In the genomic region with DNA sequence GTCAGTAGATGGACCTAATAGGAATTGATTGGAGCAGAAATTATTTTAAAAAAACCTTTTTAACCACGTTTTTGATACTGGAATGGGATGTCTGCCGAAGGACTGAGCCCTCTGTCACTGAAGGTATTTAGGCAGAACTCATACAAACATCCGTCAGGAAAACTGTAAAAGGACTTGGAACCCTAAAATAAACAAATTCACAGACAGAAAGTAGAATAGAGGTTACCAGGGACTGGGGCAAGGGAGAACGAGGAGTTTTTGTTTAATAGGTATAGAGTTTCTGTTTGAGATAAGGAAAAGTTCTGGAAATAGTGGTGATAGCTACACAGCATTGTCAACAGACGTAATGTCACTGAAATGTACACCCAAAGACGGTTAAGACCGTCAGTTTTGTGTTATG, we compare ENCODE assay signal across 24 cellular contexts.
DNase-seq lines count a peak whose midpoint lies in the region; ATAC-seq, FAIRE-seq and TF ChIP-seq lines count a peak whose summit lies in the region.
"Had no signal": no experiment of that assay in that cellular context is flagged by ENCODE, and none has a peak within 500 bp of the region (broad histone marks: within the 10 kb centered on the region; RNA-seq: fewer than 3 reads in every experiment).

No MANE protein-coding gene starts in this region.

- H3K27me3 Mint-ChIP-seq in neural progenitor cell (ENCODE audit: insufficient read depth, low read depth) = no peaks in the 10 kb centered on the region
- H3K27me3 Mint-ChIP-seq: CD4-positive, alpha-beta memory T cell had no signal

- H3K36me3 Mint-ChIP-seq in neural progenitor cell = no peaks in the 10 kb centered on the region
- H3K36me3 Mint-ChIP-seq: CD14-positive monocyte; CD4-positive, alpha-beta memory T cell; CD4-positive, CD25-positive, alpha-beta regulatory T cell; CD8-positive, alpha-beta memory T cell had no signal

- TF ChIP-seq POLR2A in HepG2 (IDR thresholded peaks at IDR 0.05; ENCODE audit: insufficient read depth in 1 of 2, low read depth in 2 of 2, low read length in 2 of 2) (no peak), right lobe of liver (IDR thresholded peaks at IDR 0.05) (no peak)

- H3K79me2 ChIP-seq in HepG2 (ENCODE audit: insufficient read depth, low read length) = no peaks in the 10 kb centered on the region
- no peaks in the 10 kb centered on the region for H3K79me2 ChIP-seq in neural progenitor cell (ENCODE audit: low read depth)

- ATAC-seq in left colon = peak; percentile 66
- ATAC-seq in HepG2 = peak; percentile 93
- peak; percentile 29 to 62 (median 45) for ATAC-seq in right lobe of liver
- ATAC-seq in GM21515 (IDR thresholded peaks at IDR 0.05; ENCODE audit: unreplicated experiment) = no peak

- CTCF ChIA-PET in HepG2 (lab: Yijun Ruan, JAX; ENCODE audit: low intra/inter-chr PET ratio, low total read pairs) = no interaction called here

- H3F3A ChIP-seq in neural progenitor cell (ENCODE audit: low read depth) = peaks cover 14% of the 10 kb centered on the region

- intact Hi-C loops in left colon (cut with DNase I, micrococcal nuclease) (no loop called here), HepG2 (cut with micrococcal nuclease; ENCODE audit: unreplicated experiment) (no loop called here), right lobe of liver (cut with DNase I) (no loop called here), colonic mucosa (cut with DNase I) (no loop called here)

- H3K27ac Mint-ChIP-seq in neural progenitor cell = no peak overlapping the region
- H3K27ac Mint-ChIP-seq: CD14-positive monocyte; CD4-positive, alpha-beta memory T cell; CD4-positive, CD25-positive, alpha-beta regulatory T cell; CD8-positive, alpha-beta memory T cell had no signal

- peak overlapping the region; percentile 53 for H3K4me2 ChIP-seq in HepG2 (ENCODE audit: low read depth, low read length)
- H3K4me2 ChIP-seq in neural progenitor cell = peak overlapping the region; percentile 16
- H3K4me2 ChIP-seq: BLaER1 had no signal

- H3K4me1 ChIP-seq in HepG2 (ENCODE audit: insufficient read depth, low read length) = peaks cover 57% of the 10 kb centered on the region
- H3K4me1 ChIP-seq in right lobe of liver = no peaks in the 10 kb centered on the region
- peaks cover 13% of the 10 kb centered on the region for H3K4me1 ChIP-seq in neural progenitor cell
- no peaks in the 10 kb centered on the region for H3K4me1 ChIP-seq in colonic mucosa
- H3K4me1 ChIP-seq: BE2C, BLaER1 had no signal

- FAIRE-seq in HepG2 (lab: Jason Lieb, UNC) = peak; percentile 71
- FAIRE-seq: A204.1, G401.6, GM12891, GM19239 had no signal

- H3K9me3 ChIP-seq in HepG2 (ENCODE audit: low read length) (no peaks in the 10 kb centered on the region), right lobe of liver (no peaks in the 10 kb centered on the region), neural progenitor cell (ENCODE audit: low read depth) (no peaks in the 10 kb centered on the region), colonic mucosa (no peaks in the 10 kb centered on the region)
- H3K9me3 ChIP-seq: BE2C, BLaER1 had no signal

- no TSS peak for BruUV-seq in HepG2 (replicated peaks; lab: Mats Ljungman, UMichigan)

- no peak for DNase-seq in left colon
- DNase-seq in HepG2 (ENCODE audit: low spot score) = peak; percentile 73
- DNase-seq in right lobe of liver = no peak
- no peak for DNase-seq in neural progenitor cell (ENCODE audit: low spot score)
- DNase-seq in NCI-H187 (lab: John Stamatoyannopoulos, UW) = no peak
- no peak for DNase-seq in colonic mucosa
- DNase-seq in DMS 273 treated with DMSO at 0.1 percent for 48 hours (lab: John Stamatoyannopoulos, UW) = no peak
- DNase-seq: 8988T; ACHN; BE2C; C1 segment of cervical spinal cord; CD4-positive, alpha-beta memory T cell; CD4-positive, CD25-positive, alpha-beta regulatory T cell; CD8-positive, alpha-beta memory T cell; COR-L47; DMS79 treated with DMSO at 0.1 percent for 48 hours; GF-D8 had no signal

- peak overlapping the region in 1 of 3 experiments; percentile 3; a peak in 2 of 6 replicates for H3K4me3 ChIP-seq in HepG2 (replicated peaks in 1 of 3; ENCODE audit: insufficient read depth in 1 of 3, low read depth in 2 of 3, low read length in 3 of 3)
- no peak overlapping the region for H3K4me3 ChIP-seq in right lobe of liver
- H3K4me3 ChIP-seq in neural progenitor cell = no peak overlapping the region
- no peak overlapping the region for H3K4me3 ChIP-seq in colonic mucosa
- H3K4me3 ChIP-seq: BLaER1 had no signal

- TF ChIP-seq CTCF in HepG2 (CRISPR knock-in tag; IDR thresholded peaks at IDR 0.05) (no peak), right lobe of liver (IDR thresholded peaks at IDR 0.05) (no peak), neural progenitor cell (IDR thresholded peaks at IDR 0.05) (no peak), colonic mucosa (IDR thresholded peaks at IDR 0.05) (no peak)

- H4K20me1 ChIP-seq in HepG2 (ENCODE audit: insufficient read depth, low read length) (no peaks in the 10 kb centered on the region), neural progenitor cell (ENCODE audit: low read depth) (no peaks in the 10 kb centered on the region)
- H4K20me1 ChIP-seq: BLaER1 had no signal

- no peaks in the 10 kb centered on the region for H3K9me3 Mint-ChIP-seq in neural progenitor cell
- H3K9me3 Mint-ChIP-seq: CD4-positive, alpha-beta memory T cell; CD4-positive, CD25-positive, alpha-beta regulatory T cell; CD8-positive, alpha-beta memory T cell had no signal

- in situ Hi-C loops in HepG2 (cut with HindIII; ENCODE audit: extremely low pct_ligation_motif_present, low pct_unique_long_range_greater_than_20kb) = no loop called here

- H3K4me3 Mint-ChIP-seq in neural progenitor cell = no peak overlapping the region
- H3K4me3 Mint-ChIP-seq: CD14-positive monocyte; CD4-positive, alpha-beta memory T cell; CD4-positive, CD25-positive, alpha-beta regulatory T cell; CD8-positive, alpha-beta memory T cell had no signal

- TF ChIP-seq RAD21 in HepG2 (CRISPR knock-in tag; IDR thresholded peaks at IDR 0.05) = no peak

- H3K36me3 ChIP-seq in HepG2 (replicated peaks in 1 of 2; ENCODE audit: control insufficient read depth in 1 of 2, insufficient read depth in 2 of 2, low read length in 2 of 2) = no peaks in the 10 kb centered on the region
- no peaks in the 10 kb centered on the region for H3K36me3 ChIP-seq in right lobe of liver
- no peaks in the 10 kb centered on the region for H3K36me3 ChIP-seq in neural progenitor cell
- H3K36me3 ChIP-seq in colonic mucosa = no peaks in the 10 kb centered on the region
- H3K36me3 ChIP-seq: BE2C, BLaER1 had no signal

- peaks cover 8% of the 10 kb centered on the region for H3K4me1 Mint-ChIP-seq in neural progenitor cell
- H3K4me1 Mint-ChIP-seq: CD14-positive monocyte; CD4-positive, CD25-positive, alpha-beta regulatory T cell; CD8-positive, alpha-beta memory T cell had no signal

- H3K9ac ChIP-seq in HepG2 (ENCODE audit: insufficient read depth, low read depth, low read length) (peak overlapping the region; percentile 49; the same call in 1 of the 2 replicates), neural progenitor cell (no peak overlapping the region), colonic mucosa (ENCODE audit: low read depth in 2 of 2, low read length in 2 of 2) (no peak overlapping the region)
- H3K9ac ChIP-seq: BLaER1 had no signal

- WGBS in HepG2 (ENCODE audit: low lambda C conversion rate) = 0% methylated on average over 7 of the region's 7 CpGs
- 36% methylated on average over 7 of the region's 7 CpGs for WGBS in right lobe of liver (ENCODE audit: insufficient coverage, low coverage, low lambda C conversion rate, missing lambda C conversion rate)

- no peaks in the 10 kb centered on the region for H3K27me3 ChIP-seq in HepG2 (ENCODE audit: control insufficient read depth in 1 of 2, insufficient read depth in 2 of 2, low read length in 2 of 2)
- no peaks in the 10 kb centered on the region for H3K27me3 ChIP-seq in right lobe of liver
- no peaks in the 10 kb centered on the region for H3K27me3 ChIP-seq in neural progenitor cell
- peaks cover 3% of the 10 kb centered on the region for H3K27me3 ChIP-seq in colonic mucosa
- H3K27me3 ChIP-seq: BE2C, BLaER1 had no signal

- POLR2A ChIA-PET in HepG2 (lab: Yijun Ruan, JAX) = interaction anchor here (1.7 to 3.3 kb wide), 3 partner anchors 11 to 116 kb away, joined by 4 to 24 read pairs (median 6); no protein-coding TSS in a partner anchor

- H2AFZ ChIP-seq in HepG2 (ENCODE audit: low read length) (no peak overlapping the region), neural progenitor cell (replicated peaks) (no peak overlapping the region)

- TF ChIP-seq EP300 in HepG2 (IDR thresholded peaks at IDR 0.05; ENCODE audit: low read depth in 2 of 2, low read length in 2 of 2) (peak in 1 of 2 experiments; percentile 43; a peak in 1 of 4 replicates), HepG2 (CRISPR knock-in tag; IDR thresholded peaks at IDR 0.05; ENCODE audit: borderline replicate concordance) (no peak)

- peak overlapping the region; percentile 80 for H3K27ac ChIP-seq in HepG2 (ENCODE audit: extremely low read length, insufficient read depth, low read length)
- no peak overlapping the region for H3K27ac ChIP-seq in right lobe of liver
- no peak overlapping the region for H3K27ac ChIP-seq in neural progenitor cell
- no peak overlapping the region for H3K27ac ChIP-seq in colonic mucosa
- H3K27ac ChIP-seq: BLaER1 had no signal

TF ChIP-seq in HepG2, 621 proteins besides CTCF, POLR2A, EP300 and RAD21 (continues in another document):
- TF ChIP-seq CREM (IDR thresholded peaks at IDR 0.05) = peak; percentile 34; the same call in 1 of the 2 replicates
- no peak for TF ChIP-seq CREM (CRISPR knock-in tag; IDR thresholded peaks at IDR 0.05)
